In the genomic region with DNA sequence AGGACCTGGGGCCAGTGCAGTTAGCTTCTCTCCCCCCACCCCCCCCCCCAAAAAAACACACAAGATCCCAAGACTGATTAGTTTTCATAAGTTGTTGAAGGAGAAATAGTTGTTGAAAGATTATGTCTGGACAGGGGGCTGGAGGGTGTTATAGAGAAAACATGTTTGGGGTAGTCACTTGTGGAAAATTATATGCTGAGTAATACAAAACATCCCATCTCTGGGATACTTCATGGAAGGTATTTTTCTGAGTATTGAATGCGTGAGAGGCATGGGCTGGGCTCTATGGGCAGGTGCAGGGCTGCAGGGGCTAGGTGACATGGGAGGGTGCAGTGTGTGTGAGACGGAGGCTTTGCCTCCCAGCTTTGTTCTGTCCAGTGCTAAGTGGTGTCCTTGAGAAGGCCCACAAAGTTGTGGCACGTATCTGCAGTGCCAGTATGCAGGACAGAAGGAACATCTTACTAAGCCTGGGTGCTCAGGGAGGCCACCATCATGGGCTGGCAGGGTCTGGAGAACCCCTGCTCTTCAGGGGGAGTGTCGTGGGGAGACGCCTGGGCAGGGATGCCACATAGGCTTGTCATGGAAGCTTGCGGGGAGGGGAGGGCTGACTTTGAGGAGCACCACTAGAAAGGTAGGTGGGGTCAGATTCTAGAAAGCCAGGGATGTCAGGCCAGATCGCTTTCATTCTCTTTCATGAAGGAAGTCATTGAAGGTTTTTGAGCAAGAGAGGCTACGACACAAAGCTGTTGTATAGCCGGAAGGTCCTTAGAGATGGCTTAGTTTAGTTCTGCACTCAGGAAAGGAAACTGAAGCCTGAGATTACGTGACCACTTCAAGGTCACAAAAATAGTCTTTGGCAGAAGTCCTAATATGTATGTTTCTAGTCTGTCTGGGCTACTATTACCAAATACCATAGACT, we compare ENCODE assay signal across 12 cellular contexts.
DNase-seq lines count a peak whose midpoint lies in the region; ATAC-seq, FAIRE-seq and TF ChIP-seq lines count a peak whose summit lies in the region.
"Had no signal": no experiment of that assay in that cellular context is flagged by ENCODE, and none has a peak within 500 bp of the region (broad histone marks: within the 10 kb centered on the region; RNA-seq: fewer than 3 reads in every experiment).

No MANE protein-coding gene starts in this region.

- peak overlapping the region in 6 of 10 donors; percentile 27 to 74 (median 52) for H3K27ac ChIP-seq in heart right ventricle

- peaks cover 22 to 82% (median 51%) of the 10 kb centered on the region in 9 donors for H3K4me1 ChIP-seq in heart right ventricle

- DNase-seq in GM12892 (ENCODE audit: insufficient read length) (no peak), heart right ventricle (no peak), NCI-H524 (lab: John Stamatoyannopoulos, UW) (no peak), NCI-H2029 treated with DMSO at 0.1 percent for 48 hours (lab: John Stamatoyannopoulos, UW) (no peak), RCC 7860 (ENCODE audit: low spot score) (no peak)
- no peak for DNase-seq in stimulated activated CD4-positive, alpha-beta T cell treated with anti-CD3 and anti-CD28 coated beads, Interleukin-4, amount 100 ng/mL, for 1 hour
- DNase-seq: activated T-cell treated with anti-CD3 and anti-CD28 coated beads, Interleukin-2, amount 50 U/mL, for 72 hours; NCI-H2081 treated with DMSO at 0.1 percent for 48 hours had no signal

- H3K27me3 ChIP-seq in heart right ventricle = no peaks in the 10 kb centered on the region

- no peaks in the 10 kb centered on the region for H3K9me3 ChIP-seq in heart right ventricle

- FAIRE-seq in GM12892 (lab: Jason Lieb, UNC) = peak; percentile 82
- FAIRE-seq in RCC 7860 (lab: Jason Lieb, UNC) = no peak

- H3K36me3 ChIP-seq in heart right ventricle = no peaks in the 10 kb centered on the region

- TF ChIP-seq CTCF in heart right ventricle (IDR thresholded peaks at IDR 0.05) = no peak

- 57 to 62% methylated on average over 10 of the region's 10 CpGs for WGBS in heart right ventricle, 2 donors

- intact Hi-C loops in heart right ventricle (cut with DNase I) = loop anchor here in 1 of 10 donors (5.0 kb wide), 1 partner anchor 233 kb away; the partner anchor contains the start of gene LDLRAD4

- H3K4me3 ChIP-seq in heart right ventricle = no peak overlapping the region
- H3K4me3 ChIP-seq: skin epidermis had no signal

- TF ChIP-seq POLR2A in GM12892 (IDR thresholded peaks at IDR 0.05; ENCODE audit: low read depth, low read length) = no peak

- peak; percentile 56 for ATAC-seq in GM19463 (IDR thresholded peaks at IDR 0.05; ENCODE audit: unreplicated experiment)
- peak; percentile 51 for ATAC-seq in HG03175 (IDR thresholded peaks at IDR 0.05; ENCODE audit: unreplicated experiment)
- peak in 5 of 8 donors; percentile 16 to 52 (median 30) for ATAC-seq in heart right ventricle
- ATAC-seq: activated T-cell treated with anti-CD3 and anti-CD28 coated beads, Interleukin-2, amount 50 U/mL, for 72 hours; SK-N-SH treated with all-trans-retinoic acid at 6 μM for 48 hours had no signal
